In the genomic region with DNA sequence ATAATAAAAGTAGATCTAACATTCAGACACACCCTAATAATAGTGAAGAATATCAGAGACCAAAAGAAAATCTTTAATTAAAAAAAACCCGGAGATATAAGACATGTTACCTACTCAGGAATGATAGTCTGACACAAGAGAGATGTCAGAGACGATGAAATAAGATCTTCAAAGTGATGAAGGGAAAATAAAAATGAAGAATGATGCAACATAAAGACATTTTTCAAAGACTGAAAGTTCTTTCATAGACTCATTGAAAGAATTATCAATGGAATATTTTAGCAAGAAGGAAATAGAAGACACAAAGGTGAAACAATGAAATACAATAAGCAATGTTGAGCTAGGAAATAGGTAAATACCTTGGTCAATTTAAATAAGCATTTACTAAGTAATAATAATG, we compare ENCODE assay signal across 24 cellular contexts. TPM values are rescaled to one million over a fixed set of nuclear protein-coding genes. Genes with fewer than 3 reads are reported as not detected.
DNase-seq lines count a peak whose midpoint lies in the region; ATAC-seq, FAIRE-seq and TF ChIP-seq lines count a peak whose summit lies in the region.
"Had no signal": no experiment of that assay in that cellular context is flagged by ENCODE, and none has a peak within 500 bp of the region (broad histone marks: within the 10 kb centered on the region; RNA-seq: fewer than 3 reads in every experiment).

No MANE protein-coding gene starts in this region.

- peaks cover 2% of the 10 kb centered on the region for H3K4me1 Mint-ChIP-seq in activated CD8-positive, alpha-beta memory T cell treated with anti-CD3 and anti-CD28 coated beads, Interleukin-2, amount 10 ng/mL, durations not matched to agents 7 days and 5 days
- H3K4me1 Mint-ChIP-seq in stimulated activated naive CD8-positive, alpha-beta T cell treated with anti-CD3 and anti-CD28 coated beads, Interleukin-15, Interleukin-2, amounts not matched to agents 100 ng/mL and 50 ng/mL, for 24 hours (ENCODE audit: low read depth): peaks cover 29% of the 10 kb centered on the region

- H3K27me3 ChIP-seq in K562 (ENCODE audit: control insufficient read depth in 2 of 2, insufficient read depth in 2 of 2, low read length in 2 of 2): no peaks in the 10 kb centered on the region; a peak in 1 of 5 replicates
- H3K27me3 ChIP-seq in gastroesophageal sphincter: no peaks in the 10 kb centered on the region

- H3K4me3 Mint-ChIP-seq in activated CD8-positive, alpha-beta memory T cell treated with anti-CD3 and anti-CD28 coated beads, Interleukin-2, amount 10 ng/mL, durations not matched to agents 7 days and 5 days: no peak overlapping the region
- H3K4me3 Mint-ChIP-seq in stimulated activated naive CD8-positive, alpha-beta T cell treated with anti-CD3 and anti-CD28 coated beads, Interleukin-15, Interleukin-2, amounts not matched to agents 100 ng/mL and 50 ng/mL, for 24 hours: no peak overlapping the region
- H3K4me3 Mint-ChIP-seq: CD4-positive, alpha-beta T cell had no signal

- POLR2A ChIA-PET in K562 (lab: Yijun Ruan, JAX): no interaction called here

- no peak for FAIRE-seq in K562 (lab: Jason Lieb, UNC)
- FAIRE-seq: A204.1, GM12891, HTR-8/SVneo had no signal

- H3K9me3 Mint-ChIP-seq in activated CD8-positive, alpha-beta memory T cell treated with anti-CD3 and anti-CD28 coated beads, Interleukin-2, amount 10 ng/mL, durations not matched to agents 7 days and 5 days (ENCODE audit: low read depth): no peaks in the 10 kb centered on the region
- H3K9me3 Mint-ChIP-seq in stimulated activated naive CD8-positive, alpha-beta T cell treated with anti-CD3 and anti-CD28 coated beads, Interleukin-15, Interleukin-2, amounts not matched to agents 100 ng/mL and 50 ng/mL, for 24 hours: no peaks in the 10 kb centered on the region
- H3K9me3 Mint-ChIP-seq: CD4-positive, alpha-beta T cell had no signal

- H4K20me1 ChIP-seq in K562 (replicated peaks; ENCODE audit: control insufficient read depth, insufficient read depth, low read length): no peaks in the 10 kb centered on the region

- no peak overlapping the region for H3K4me3 ChIP-seq in K562
- no peak overlapping the region for H3K4me3 ChIP-seq in gastroesophageal sphincter
- H3K4me3 ChIP-seq: GM23248, HAP-1 had no signal

- intact Hi-C loops in K562 (cut with micrococcal nuclease): no loop called here

- no TSS peak for BruUV-seq in K562 (replicated peaks; lab: Mats Ljungman, UMichigan)

- in situ Hi-C loops in K562 (cut with MboI): no loop called here

- H3K27ac Mint-ChIP-seq in activated CD8-positive, alpha-beta memory T cell treated with anti-CD3 and anti-CD28 coated beads, Interleukin-2, amount 10 ng/mL, durations not matched to agents 7 days and 5 days: peak overlapping the region; percentile 61
- peak overlapping the region; percentile 90 for H3K27ac Mint-ChIP-seq in stimulated activated naive CD8-positive, alpha-beta T cell treated with anti-CD3 and anti-CD28 coated beads, Interleukin-15, Interleukin-2, amounts not matched to agents 100 ng/mL and 50 ng/mL, for 24 hours

- no peaks in the 10 kb centered on the region for H3K9me1 ChIP-seq in K562 (ENCODE audit: control insufficient read depth, insufficient read depth, low read length)

- no peak for ATAC-seq in activated CD8-positive, alpha-beta memory T cell treated with anti-CD3 and anti-CD28 coated beads, Interleukin-2, amount 10 ng/mL, durations not matched to agents 7 days and 5 days
- ATAC-seq in stimulated activated naive CD8-positive, alpha-beta T cell treated with anti-CD3 and anti-CD28 coated beads, Interleukin-15, Interleukin-2, amounts not matched to agents 100 U/mL and 50 U/mL, for 24 hours: no peak
- ATAC-seq in K562 (no peak), gastroesophageal sphincter (no peak)

- H3K36me3 Mint-ChIP-seq in activated CD8-positive, alpha-beta memory T cell treated with anti-CD3 and anti-CD28 coated beads, Interleukin-2, amount 10 ng/mL, durations not matched to agents 7 days and 5 days: peaks cover 81% of the 10 kb centered on the region
- peaks cover 81% of the 10 kb centered on the region for H3K36me3 Mint-ChIP-seq in stimulated activated naive CD8-positive, alpha-beta T cell treated with anti-CD3 and anti-CD28 coated beads, Interleukin-15, Interleukin-2, amounts not matched to agents 100 ng/mL and 50 ng/mL, for 24 hours (ENCODE audit: low read depth)

- CTCF ChIA-PET in activated CD8-positive, alpha-beta memory T cell treated with anti-CD3 and anti-CD28 coated beads, Interleukin-2, amount 10 ng/mL, durations not matched to agents 7 days and 5 days (lab: Charles Lee): no interaction called here
- CTCF ChIA-PET in K562 (lab: Yijun Ruan, JAX; ENCODE audit: low intra/inter-chr PET ratio): no interaction called here

- TF ChIP-seq POLR2A in K562 (conservative IDR thresholded peaks at IDR 0.05): no peak
- TF ChIP-seq POLR2A in gastroesophageal sphincter (IDR thresholded peaks at IDR 0.05): no peak

- TF ChIP-seq CTCF in K562 (IDR thresholded peaks at IDR 0.05 in 2 of 3, conservative IDR thresholded peaks at IDR 0.05 in 1 of 3; ENCODE audit: insufficient read depth in 2 of 3, low read depth in 1 of 3, low read length in 3 of 3) (no peak), gastroesophageal sphincter (IDR thresholded peaks at IDR 0.05) (no peak)

- TF ChIP-seq EP300 in K562 (IDR thresholded peaks at IDR 0.05; ENCODE audit: low read length) (no peak), gastroesophageal sphincter (IDR thresholded peaks at IDR 0.05) (no peak)

- no peak overlapping the region for H3K27ac ChIP-seq in K562 (ENCODE audit: extremely low read depth, low read depth, low read length)
- H3K27ac ChIP-seq in gastroesophageal sphincter: no peak overlapping the region
- H3K27ac ChIP-seq: GM23248 had no signal

- no peak overlapping the region for H2AFZ ChIP-seq in K562 (ENCODE audit: low read depth, low read length)
- H2AFZ ChIP-seq: GM23248 had no signal

- no peaks in the 10 kb centered on the region for H3K27me3 Mint-ChIP-seq in activated CD8-positive, alpha-beta memory T cell treated with anti-CD3 and anti-CD28 coated beads, Interleukin-2, amount 10 ng/mL, durations not matched to agents 7 days and 5 days
- H3K27me3 Mint-ChIP-seq in stimulated activated naive CD8-positive, alpha-beta T cell treated with anti-CD3 and anti-CD28 coated beads, Interleukin-15, Interleukin-2, amounts not matched to agents 100 ng/mL and 50 ng/mL, for 24 hours: no peaks in the 10 kb centered on the region
- H3K27me3 Mint-ChIP-seq: CD4-positive, alpha-beta T cell had no signal

- no peak overlapping the region for H3K4me2 ChIP-seq in K562 (ENCODE audit: insufficient read depth, low read length)

- H3K9ac ChIP-seq in K562 (ENCODE audit: insufficient read depth in 1 of 2, low read depth in 2 of 2, low read length in 2 of 2): no peak overlapping the region
- H3K9ac ChIP-seq: GM23248 had no signal

- H3K4me1 ChIP-seq in K562 (replicated peaks in 1 of 2; ENCODE audit: control insufficient read depth in 2 of 2, insufficient read depth in 2 of 2, low read length in 2 of 2) (no peaks in the 10 kb centered on the region), gastroesophageal sphincter (no peaks in the 10 kb centered on the region)
- H3K4me1 ChIP-seq: BE2C, HAP-1 had no signal

- no peak for DNase-seq in activated CD8-positive, alpha-beta memory T cell treated with anti-CD3 and anti-CD28 coated beads, Interleukin-2, amount 10 ng/mL, durations not matched to agents 7 days and 5 days
- no peak for DNase-seq in activated CD8-positive, alpha-beta memory T cell treated with anti-CD3 and anti-CD28 coated beads for 24 hours
- DNase-seq in stimulated activated naive CD8-positive, alpha-beta T cell treated with anti-CD3 and anti-CD28 coated beads, Interleukin-15, Interleukin-2, amounts not matched to agents 100 U/mL and 50 U/mL, for 24 hours: no peak
- no peak for DNase-seq in K562 (ENCODE audit: extremely low read depth in 1 of 4, low spot score in 3 of 4)
- no peak for DNase-seq in DMS53 treated with DMSO at 0.1 percent for 48 hours (lab: John Stamatoyannopoulos, UW; ENCODE audit: unreplicated experiment)
- DNase-seq in middle frontal gyrus (ENCODE audit: extremely low spot score, low spot score): no peak
- DNase-seq: BE2C; Calu3; CD4-positive, alpha-beta T cell; EL; GM23248; MM.1S; NCI-H1092 treated with DMSO at 0.1 percent for 48 hours; NCI-H146; NCI-H2029 treated with DMSO at 0.1 percent for 48 hours; NCI-H2171; NCI-H526 had no signal

- H3K79me2 ChIP-seq in K562 (ENCODE audit: control insufficient read depth, insufficient read depth, low read length): no peaks in the 10 kb centered on the region

- no peak for TF ChIP-seq RAD21 in K562 (CRISPR knock-in tag; conservative IDR thresholded peaks at IDR 0.05 in 1 of 2, IDR thresholded peaks at IDR 0.05 in 1 of 2)

- WGBS in K562 (ENCODE audit: insufficient coverage, low coverage, missing lambda C conversion rate): 36% methylated on average over 2 of the region's 2 CpGs
- WGBS in gastroesophageal sphincter (ENCODE audit: low coverage in 1 of 2), 2 donors: 84 to 87% methylated on average over 2 of the region's 2 CpGs

- H3K9me3 ChIP-seq in K562 (replicated peaks; ENCODE audit: control insufficient read depth, insufficient read depth, low read depth, low read length): no peaks in the 10 kb centered on the region
- H3K9me3 ChIP-seq in gastroesophageal sphincter: no peaks in the 10 kb centered on the region
- H3K9me3 ChIP-seq: BE2C, HAP-1 had no signal

- no peaks in the 10 kb centered on the region for H3K36me3 ChIP-seq in K562 (ENCODE audit: control insufficient read depth, insufficient read depth, low read length)
- H3K36me3 ChIP-seq in gastroesophageal sphincter: peaks cover 0 to 3% of the 10 kb centered on the region in 2 donors
- H3K36me3 ChIP-seq: BE2C, HAP-1 had no signal

RNA-seq across cellular contexts. Expression of gene HCLS1, which starts 19.6 kb away (rescaled TPM):
- total RNA-seq in activated CD8-positive, alpha-beta memory T cell treated with anti-CD3 and anti-CD28 coated beads, Interleukin-2, amount 10 ng/mL, durations not matched to agents 7 days and 5 days: 100 to 1,000 TPM; 305 to 312 TPM
- total RNA-seq in K562 (2011; cell fraction: chromatin; rRNA removed; ENCODE audit: low replicate concordance): 12.2 and 31.6 TPM in 2 replicates
- total RNA-seq in K562 (2011; cell fraction: nucleolus; rRNA removed): 6.3 and 9.2 TPM in 2 replicates
- 18.6 and 21.1 TPM in 2 replicates for total RNA-seq in K562 (2011; cell fraction: nucleoplasm; rRNA removed)
- total RNA-seq in K562 (2014; rRNA removed) (26.0 and 29.6 TPM in 2 replicates), K562 (2014; rRNA removed; fragmentation: Illumina TruSeq; extraction: Trizol) (20.4 and 21.9 TPM in 2 replicates), K562 (2015; rRNA removed; fragmentation: Illumina TruSeq; extraction: Trizol) (29.7 and 31.4 TPM in 2 replicates), K562 (2021) (20.6 and 22.0 TPM in 2 replicates), gastroesophageal sphincter (10 to 100 TPM; 21.8 to 68.1 (median 28.9) TPM)
- polyA plus RNA-seq in K562 (2011; rRNA removed) (17.0 and 49.0 TPM in 2 replicates), K562 (2014; fragmentation: Illumina TruSeq; extraction: Trizol) (31.1 and 34.1 TPM in 2 replicates), K562 (2014; fragmentation: Nextera tagmentation; extraction: Ambion mirVana) (10 to 100 TPM in 1 of 2 experiments, 1 to 10 TPM in 1; 4.8 to 12.2 TPM), K562 (2014; rRNA removed) (26.0 and 31.0 TPM in 2 replicates)
- polyA plus RNA-seq in K562 (2011; cell fraction: cytosol; rRNA removed): 12.0 and 43.9 TPM in 2 replicates
- polyA plus RNA-seq in K562 (2011; cell fraction: nucleus; rRNA removed): 31.6 and 91.0 TPM in 2 replicates
- polyA plus RNA-seq in K562 (2012): 27.6 and 68.3 TPM in 2 replicates
- 21.9 and 61.1 TPM in 2 replicates for polyA minus RNA-seq in K562 (2011; rRNA and poly(A)+ RNA removed)
- polyA minus RNA-seq in K562 (2011; cell fraction: cytosol; rRNA and poly(A)+ RNA removed): 4.7 and 14.6 TPM in 2 replicates
- polyA minus RNA-seq in K562 (2011; cell fraction: nucleus; rRNA and poly(A)+ RNA removed): 7.9 and 36.7 TPM in 2 replicates
- total RNA-seq: LHCN-M2 had no signal

RNA-seq across cellular contexts. Expression of gene FBXO40, which starts 47.9 kb away (rescaled TPM):
- total RNA-seq in activated CD8-positive, alpha-beta memory T cell treated with anti-CD3 and anti-CD28 coated beads, Interleukin-2, amount 10 ng/mL, durations not matched to agents 7 days and 5 days: not detected
- not detected in 2 replicates for total RNA-seq in K562 (2011; cell fraction: chromatin; rRNA removed; ENCODE audit: low replicate concordance)
- total RNA-seq in K562 (2011; cell fraction: nucleolus; rRNA removed): not detected in 2 replicates
- total RNA-seq in K562 (2011; cell fraction: nucleoplasm; rRNA removed): not detected in 2 replicates
- total RNA-seq in K562 (2014; rRNA removed): 0.05 TPM in 1 of 2 replicates, not detected in the other
- 0.03 and 0.04 TPM in 2 replicates for total RNA-seq in K562 (2014; rRNA removed; fragmentation: Illumina TruSeq; extraction: Trizol)
- 0.04 TPM in 1 of 2 replicates, not detected in the other for total RNA-seq in K562 (2015; rRNA removed; fragmentation: Illumina TruSeq; extraction: Trizol)
- not detected in 2 replicates for total RNA-seq in K562 (2021)
- not detected in 2 replicates for polyA plus RNA-seq in K562 (2011; rRNA removed)
- polyA plus RNA-seq in K562 (2011; cell fraction: cytosol; rRNA removed): not detected in 2 replicates
- not detected in 2 replicates for polyA plus RNA-seq in K562 (2011; cell fraction: nucleus; rRNA removed)
- 0.01 TPM in 1 of 2 replicates, not detected in the other for polyA plus RNA-seq in K562 (2012)
- 0.04 TPM in 1 of 2 replicates, not detected in the other for polyA plus RNA-seq in K562 (2014; fragmentation: Illumina TruSeq; extraction: Trizol)
- polyA plus RNA-seq in K562 (2014; fragmentation: Nextera tagmentation; extraction: Ambion mirVana): under 1 TPM in 1 of 2 experiments, not detected in 1; 0.01 TPM
- polyA plus RNA-seq in K562 (2014; rRNA removed): 0.01 TPM in 1 of 2 replicates, not detected in the other
- not detected in 2 replicates for polyA minus RNA-seq in K562 (2011; rRNA and poly(A)+ RNA removed)
- polyA minus RNA-seq in K562 (2011; cell fraction: cytosol; rRNA and poly(A)+ RNA removed): not detected in 2 replicates
- not detected in 2 replicates for polyA minus RNA-seq in K562 (2011; cell fraction: nucleus; rRNA and poly(A)+ RNA removed)
- under 1 TPM in 2 of 4 donors, not detected in 2; 0.08 to 0.16 TPM for total RNA-seq in gastroesophageal sphincter
- total RNA-seq: Calu3; CD4-positive, alpha-beta T cell; GM23248; LHCN-M2 had no signal
- polyA plus RNA-seq: GM23248 had no signal

Comparison
In these comparisons a context has a peak if more than half of its experiments do, and no peak if none do; other contexts are left out.
1. RNA of gene HCLS1, which starts 19.6 kb away (total RNA-seq): 305 to 312 TPM in activated CD8-positive, alpha-beta memory T cell treated with anti-CD3 and anti-CD28 coated beads, Interleukin-2, amount 10 ng/mL, durations not matched to agents 7 days and 5 days; 21.8 to 68.1 TPM in gastroesophageal sphincter and 6.3 to 31.6 TPM in K562; every median in the first group is over 4 times any median in the second.